In genomic region chr2:223692227-223692947, GRCh38 we compare ENCODE assay signal across 9 cellular contexts.
DNase-seq lines count a peak whose midpoint lies in the region; ATAC-seq and TF ChIP-seq lines count a peak whose summit lies in the region.
"Had no signal": no experiment of that assay in that cellular context is flagged by ENCODE, and none has a peak within 500 bp of the region (broad histone marks: within the 10 kb centered on the region; RNA-seq: fewer than 3 reads in every experiment).

No MANE protein-coding gene starts in this region.

- H3K27ac Mint-ChIP-seq in type B pancreatic cell = no peak overlapping the region

- H3K27me3 ChIP-seq in MG63 (no peaks in the 10 kb centered on the region), iPS DF 6.9 (ENCODE audit: control insufficient read depth, insufficient read depth, low read length) (no peaks in the 10 kb centered on the region)

- H3K36me3 ChIP-seq in MG63 = no peaks in the 10 kb centered on the region
- H3K36me3 ChIP-seq in iPS DF 6.9 (ENCODE audit: control insufficient read depth, insufficient read depth, low read length) = peaks cover 4% of the 10 kb centered on the region; the same call in 1 of the 2 replicates

- no peaks in the 10 kb centered on the region for H3K9me3 ChIP-seq in MG63
- no peaks in the 10 kb centered on the region; the same call in 1 of the 2 replicates for H3K9me3 ChIP-seq in iPS DF 6.9 (ENCODE audit: control insufficient read depth, insufficient read depth, low read length)

- H3K36me3 Mint-ChIP-seq in type B pancreatic cell = no peaks in the 10 kb centered on the region
- H3K36me3 Mint-ChIP-seq: naive B cell had no signal

- peak; percentile 71 for TF ChIP-seq CTCF in type B pancreatic cell (conservative IDR thresholded peaks at IDR 0.05)

- peak; percentile 27 for DNase-seq in ELF-1 (ENCODE audit: low read depth, low spot score)
- DNase-seq in MG63 = peak; percentile 48
- DNase-seq in amniotic epithelial cell (ENCODE audit: low read depth) = peak; percentile 72
- peak; percentile 18 for DNase-seq in iPS DF 6.9 (ENCODE audit: low read depth, low spot score)
- no peak for DNase-seq in type B pancreatic cell (ENCODE audit: extremely low spot score, unreplicated experiment)
- DNase-seq: naive B cell had no signal

- H3K9me3 Mint-ChIP-seq in type B pancreatic cell = no peaks in the 10 kb centered on the region
- H3K9me3 Mint-ChIP-seq: naive B cell had no signal

- H3K27me3 Mint-ChIP-seq in type B pancreatic cell = peaks cover 26% of the 10 kb centered on the region

- H3K4me3 ChIP-seq in MG63 (no peak overlapping the region), iPS DF 6.9 (ENCODE audit: low read length) (no peak overlapping the region)

- H3K4me3 Mint-ChIP-seq in type B pancreatic cell = no peak overlapping the region
- H3K4me3 Mint-ChIP-seq: naive B cell had no signal

- no CpG with 5 or more reads among the region's 12 CpGs for WGBS in iPS DF 6.9 (ENCODE audit: insufficient coverage, insufficient read length)

- peaks cover 4% of the 10 kb centered on the region for H3K4me1 Mint-ChIP-seq in type B pancreatic cell (ENCODE audit: unreplicated experiment)
- H3K4me1 Mint-ChIP-seq: naive B cell had no signal

- no peak for ATAC-seq in HG02885 (IDR thresholded peaks at IDR 0.05; ENCODE audit: poor library complexity, unreplicated experiment)
- no peak for ATAC-seq in HG02852 (IDR thresholded peaks at IDR 0.05; ENCODE audit: unreplicated experiment)
- ATAC-seq in GM19324 (IDR thresholded peaks at IDR 0.05; ENCODE audit: low FRiP score, unreplicated experiment) = no peak

- no peak overlapping the region for H3K27ac ChIP-seq in iPS DF 6.9 (ENCODE audit: low read length)

- no peaks in the 10 kb centered on the region for H3K4me1 ChIP-seq in iPS DF 6.9 (ENCODE audit: control insufficient read depth, insufficient read depth, low read length)
